Comparison of ENCODE assay signal across 5 cellular contexts in genomic region chr7:64465551-64465950, GRCh38.
"Had no signal": no experiment of that assay in that cellular context is flagged by ENCODE, and none has a peak within 500 bp of the region (broad histone marks: within the 10 kb centered on the region; RNA-seq: fewer than 3 reads in every experiment).

No MANE protein-coding gene starts in this region.

- H3K4me3 ChIP-seq: K562 had no signal

- DNase-seq: IMR-90, KBM-7, KG1 had no signal

- H3K27ac ChIP-seq: HL-60 had no signal
